12 cellular contexts compared by ENCODE assay signal in the genomic region with DNA sequence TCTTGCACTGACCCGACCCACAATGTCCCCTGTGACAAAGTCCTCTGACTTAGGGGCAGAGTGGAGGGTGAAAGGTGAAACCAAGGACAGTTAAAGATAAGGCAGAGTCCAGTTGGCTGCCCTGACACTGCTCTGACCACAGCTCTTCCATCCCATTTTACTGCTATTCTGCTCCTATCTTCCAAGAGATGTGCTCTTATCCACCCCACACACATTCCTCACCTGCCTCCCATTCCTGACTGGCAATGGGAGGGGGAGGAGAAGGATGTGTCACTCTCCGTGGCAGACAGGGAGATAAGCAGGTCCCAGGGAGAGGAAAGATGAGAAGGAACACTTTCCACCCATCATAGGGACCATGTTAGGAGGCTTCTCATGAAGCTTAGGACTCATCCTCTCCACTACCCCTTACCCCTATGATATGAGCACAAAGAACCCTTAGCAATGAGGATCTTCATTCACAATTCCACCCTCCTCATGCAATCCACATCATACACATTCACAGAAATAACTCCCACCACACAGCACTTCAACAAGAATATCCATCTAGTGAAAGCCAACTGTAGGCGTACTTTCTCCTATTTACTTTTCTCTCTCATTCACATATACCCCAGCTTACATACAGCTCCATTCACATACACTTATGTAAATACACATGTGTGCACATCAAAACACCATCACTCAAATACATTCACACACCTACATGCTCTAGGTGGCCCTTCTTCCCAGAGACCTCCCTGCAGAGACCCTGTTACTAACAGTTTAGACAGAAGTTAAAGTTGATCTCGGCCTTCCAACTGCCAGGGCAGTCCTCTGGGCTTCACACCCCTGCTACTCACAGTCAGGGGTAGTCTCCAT. TPM values are rescaled to one million over a fixed set of nuclear protein-coding genes. Genes with fewer than 3 reads are reported as not detected.
A peak's percentile ranks its signal among the peaks of the same experiment; 100 is the strongest.
DNase-seq lines count a peak whose midpoint lies in the region; ATAC-seq and TF ChIP-seq lines count a peak whose summit lies in the region.
"Had no signal": no experiment of that assay in that cellular context is flagged by ENCODE, and none has a peak within 500 bp of the region (broad histone marks: within the 10 kb centered on the region; RNA-seq: fewer than 3 reads in every experiment).

No MANE protein-coding gene starts in this region.

- H3K4me1 ChIP-seq in Caco-2: peaks cover 41% of the 10 kb centered on the region
- H3K4me1 ChIP-seq in lower lobe of right lung: peaks cover 21% of the 10 kb centered on the region

- H3K27ac ChIP-seq in lower lobe of right lung: no peak overlapping the region
- H3K27ac ChIP-seq: SK-N-MC had no signal

- H3K36me3 ChIP-seq in Caco-2 (ENCODE audit: control insufficient read depth, insufficient read depth, low read length) (no peaks in the 10 kb centered on the region), lower lobe of right lung (no peaks in the 10 kb centered on the region)
- H3K36me3 ChIP-seq: uterus had no signal

- H3K9me3 Mint-ChIP-seq in Caco-2 (ENCODE audit: unreplicated experiment) (no peaks in the 10 kb centered on the region), neural crest cell (no peaks in the 10 kb centered on the region)
- H3K9me3 Mint-ChIP-seq: activated CD4-positive, alpha-beta memory T cell treated with anti-CD3 and anti-CD28 coated beads, Interleukin-2, amount 10 ng/mL, durations not matched to agents 7 days and 5 days had no signal

- intact Hi-C loops in Caco-2 (cut with micrococcal nuclease; ENCODE audit: unreplicated experiment): loop anchor here (10.0 kb wide), 1 partner anchor 234 kb away; the partner anchor contains the start of gene ANXA7
- intact Hi-C loops in Right ventricle myocardium superior (cut with DNase I): no loop called here
- intact Hi-C loops in lower lobe of right lung (cut with DNase I): no loop called here

- H3K9me3 ChIP-seq in Caco-2 (no peaks in the 10 kb centered on the region), lower lobe of right lung (no peaks in the 10 kb centered on the region)
- H3K9me3 ChIP-seq: uterus had no signal

- ATAC-seq in Right ventricle myocardium superior (ENCODE audit: poor library complexity) (peak; percentile 4), HG03457 (IDR thresholded peaks at IDR 0.05; ENCODE audit: unreplicated experiment) (no peak), lower lobe of right lung (no peak)

- peak overlapping the region; percentile 6 for H3K4me3 Mint-ChIP-seq in Caco-2 (ENCODE audit: unreplicated experiment)
- H3K4me3 Mint-ChIP-seq in neural crest cell: peak overlapping the region; percentile 15
- H3K4me3 Mint-ChIP-seq: activated CD4-positive, alpha-beta memory T cell treated with anti-CD3 and anti-CD28 coated beads, Interleukin-2, amount 10 ng/mL, durations not matched to agents 7 days and 5 days had no signal

- no TSS peak for BruUV-seq in Caco-2 (replicated peaks; lab: Mats Ljungman, UMichigan)

- CTCF ChIA-PET in Caco-2 (lab: Charles Lee): interaction anchor here (0.5 to 2.9 kb wide), 2 partner anchors 120 to 136 kb away, joined by 3 to 15 read pairs; no protein-coding TSS in a partner anchor

- no peak overlapping the region for H3K4me3 ChIP-seq in Caco-2 (ENCODE audit: low read depth, low read length)
- no peak overlapping the region for H3K4me3 ChIP-seq in lower lobe of right lung
- H3K4me3 ChIP-seq: SK-N-MC had no signal

- H3K27me3 ChIP-seq in Caco-2 (replicated peaks; ENCODE audit: control insufficient read depth, insufficient read depth, low read length) (no peaks in the 10 kb centered on the region), lower lobe of right lung (ENCODE audit: low read depth) (no peaks in the 10 kb centered on the region)
- H3K27me3 ChIP-seq: uterus had no signal

- DNase-seq in Caco-2: peak; percentile 75 to 87
- DNase-seq in NCI-H226: peak; percentile 95
- DNase-seq in Right ventricle myocardium superior: no peak
- DNase-seq in neural crest cell (ENCODE audit: low read depth, low spot score): no peak
- no peak for DNase-seq in stimulated activated naive CD4-positive, alpha-beta T cell (lab: John Stamatoyannopoulos, UW)
- no peak for DNase-seq in SHP77 (lab: John Stamatoyannopoulos, UW)
- no peak for DNase-seq in lower lobe of right lung
- DNase-seq: activated CD4-positive, alpha-beta memory T cell treated with anti-CD3 and anti-CD28 coated beads, Interleukin-2, amount 10 ng/mL, durations not matched to agents 7 days and 5 days; uterus had no signal

- TF ChIP-seq CTCF in Caco-2 (IDR thresholded peaks at IDR 0.05; ENCODE audit: insufficient read depth in 1 of 2, low read depth in 1 of 2, low read length in 1 of 2, severe bottlenecking in 1 of 2, unreplicated experiment in 1 of 2) (no peak), neural crest cell (conservative IDR thresholded peaks at IDR 0.05) (no peak), lower lobe of right lung (IDR thresholded peaks at IDR 0.05) (no peak)

- POLR2A ChIA-PET in Caco-2 (lab: Charles Lee): interaction anchor here (0.5 to 0.7 kb wide), 3 partner anchors 24 to 114 kb away, joined by 3 to 6 read pairs (median 3); no protein-coding TSS in a partner anchor

- peaks cover 43% of the 10 kb centered on the region for H3K4me1 Mint-ChIP-seq in Caco-2 (ENCODE audit: low read depth, unreplicated experiment)
- peaks cover 26% of the 10 kb centered on the region for H3K4me1 Mint-ChIP-seq in neural crest cell

- H3K27ac Mint-ChIP-seq in Caco-2 (ENCODE audit: unreplicated experiment) (peak overlapping the region; percentile 0), neural crest cell (ENCODE audit: unreplicated experiment) (no peak overlapping the region)
- H3K27ac Mint-ChIP-seq: activated CD4-positive, alpha-beta memory T cell treated with anti-CD3 and anti-CD28 coated beads, Interleukin-2, amount 10 ng/mL, durations not matched to agents 7 days and 5 days had no signal

- peaks cover 4% of the 10 kb centered on the region for H3K36me3 Mint-ChIP-seq in Caco-2 (ENCODE audit: insufficient read depth, unreplicated experiment)
- no peaks in the 10 kb centered on the region for H3K36me3 Mint-ChIP-seq in neural crest cell (ENCODE audit: low read depth)

- H3K27me3 Mint-ChIP-seq in Caco-2 (ENCODE audit: insufficient read depth, unreplicated experiment): no peaks in the 10 kb centered on the region
- H3K27me3 Mint-ChIP-seq in neural crest cell (ENCODE audit: low read depth): no peaks in the 10 kb centered on the region

RNA-seq across cellular contexts. Expression of gene SYNPO2L, which starts 6.6 kb away (rescaled TPM):
- total RNA-seq in Caco-2 (2022) (0.12 and 0.16 TPM in 2 replicates), Right ventricle myocardium superior (213 TPM), neural crest cell (0.12 and 0.20 TPM in 2 replicates), lower lobe of right lung (0.32 TPM)
- total RNA-seq: activated CD4-positive, alpha-beta memory T cell treated with anti-CD3 and anti-CD28 coated beads, Interleukin-2, amount 10 ng/mL, durations not matched to agents 7 days and 5 days; NCI-H460 had no signal

RNA-seq across cellular contexts. Expression of gene MYOZ1, which starts 7.9 kb away (rescaled TPM):
- 0.35 and 0.52 TPM in 2 replicates for total RNA-seq in Caco-2 (2022)
- 0.38 TPM for total RNA-seq in Right ventricle myocardium superior
- 0.16 and 0.18 TPM in 2 replicates for total RNA-seq in neural crest cell
- 2.9 TPM for total RNA-seq in lower lobe of right lung
- total RNA-seq: activated CD4-positive, alpha-beta memory T cell treated with anti-CD3 and anti-CD28 coated beads, Interleukin-2, amount 10 ng/mL, durations not matched to agents 7 days and 5 days; NCI-H460 had no signal

RNA-seq across cellular contexts. Expression of gene AGAP5, which starts 48.7 kb away (rescaled TPM):
- 14.3 and 16.7 TPM in 2 replicates for total RNA-seq in Caco-2 (2022)
- 3.5 TPM for total RNA-seq in Right ventricle myocardium superior
- total RNA-seq in neural crest cell: 8.8 TPM in 2 replicates
- total RNA-seq in lower lobe of right lung: 9.1 TPM

RNA-seq across cellular contexts. Expression of gene USP54, which starts 58.1 kb away (rescaled TPM):
- 43.5 and 45.8 TPM in 2 replicates for total RNA-seq in Caco-2 (2022)
- 22.5 TPM for total RNA-seq in Right ventricle myocardium superior
- 64.8 and 66.1 TPM in 2 replicates for total RNA-seq in neural crest cell
- total RNA-seq in lower lobe of right lung: 97.4 TPM

Comparison
In these comparisons a context has a peak if more than half of its experiments do, and no peak if none do; other contexts are left out.
1. DNase-seq: peak in Caco-2 (2 of 2) and NCI-H226 (single experiment); none in Right ventricle myocardium superior (single experiment), neural crest cell (single experiment), stimulated activated naive CD4-positive, alpha-beta T cell (0 of 6), SHP77 (0 of 2) and lower lobe of right lung (single experiment).
2. RNA of gene SYNPO2L, which starts 6.6 kb away (total RNA-seq): 213 TPM in Right ventricle myocardium superior (single experiment); 0.32 TPM in lower lobe of right lung (single experiment), 0.12 to 0.16 TPM in Caco-2 and 0.12 to 0.20 TPM in neural crest cell; every median in the first group is over 100 times any median in the second.